1 cellular context compared by ENCODE assay signal in the genomic region with DNA sequence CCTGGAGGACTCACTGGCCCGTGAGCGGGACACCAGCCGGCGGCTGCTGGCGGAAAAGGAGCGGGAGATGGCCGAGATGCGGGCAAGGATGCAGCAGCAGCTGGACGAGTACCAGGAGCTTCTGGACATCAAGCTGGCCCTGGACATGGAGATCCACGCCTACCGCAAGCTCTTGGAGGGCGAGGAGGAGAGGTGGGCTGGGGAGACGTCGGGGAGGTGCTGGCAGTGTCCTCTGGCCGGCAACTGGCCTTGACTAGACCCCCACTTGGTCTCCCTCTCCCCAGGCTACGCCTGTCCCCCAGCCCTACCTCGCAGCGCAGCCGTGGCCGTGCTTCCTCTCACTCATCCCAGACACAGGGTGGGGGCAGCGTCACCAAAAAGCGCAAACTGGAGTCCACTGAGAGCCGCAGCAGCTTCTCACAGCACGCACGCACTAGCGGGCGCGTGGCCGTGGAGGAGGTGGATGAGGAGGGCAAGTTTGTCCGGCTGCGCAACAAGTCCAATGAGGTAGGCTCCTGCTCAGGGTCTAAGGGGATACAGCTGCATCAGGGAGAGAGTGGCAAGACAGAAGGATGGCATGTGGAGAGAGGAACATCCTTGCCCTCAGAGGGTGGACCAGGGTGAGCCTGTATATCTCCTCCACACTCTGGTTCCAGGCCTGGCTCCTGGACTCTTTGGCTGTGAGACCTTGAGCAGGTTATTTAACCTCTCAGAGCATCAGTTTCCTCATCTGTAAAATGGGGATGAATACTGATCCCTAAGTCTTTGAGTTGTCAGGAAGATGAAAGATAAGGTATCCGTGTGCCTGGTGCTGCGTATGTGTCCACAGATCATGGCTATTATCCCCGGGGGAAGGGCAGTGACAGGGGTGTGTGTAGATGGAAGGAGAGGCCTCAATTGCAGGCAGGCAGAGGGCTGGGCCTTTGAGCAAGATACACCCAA.
TF ChIP-seq lines count a peak whose summit lies in the region.

No MANE protein-coding gene starts in this region.

TF ChIP-seq in IMR-90, 13 proteins besides CTCF, POLR2A, EP300 and RAD21:
- TF ChIP-seq FOS (IDR thresholded peaks at IDR 0.05; ENCODE audit: low read depth, low read length) (no peak), MAFK (IDR thresholded peaks at IDR 0.05; ENCODE audit: low read depth, low read length) (no peak), MXI1 (IDR thresholded peaks at IDR 0.05; ENCODE audit: borderline replicate concordance, low read depth, low read length) (no peak), CHD1 (IDR thresholded peaks at IDR 0.05; ENCODE audit: low read depth, low read length) (no peak), RCOR1 (IDR thresholded peaks at IDR 0.05; ENCODE audit: insufficient replicate concordance, low read length) (no peak), BHLHE40 (IDR thresholded peaks at IDR 0.05; ENCODE audit: low read depth, low read length) (no peak)
- TF ChIP-seq, protein P1, sequence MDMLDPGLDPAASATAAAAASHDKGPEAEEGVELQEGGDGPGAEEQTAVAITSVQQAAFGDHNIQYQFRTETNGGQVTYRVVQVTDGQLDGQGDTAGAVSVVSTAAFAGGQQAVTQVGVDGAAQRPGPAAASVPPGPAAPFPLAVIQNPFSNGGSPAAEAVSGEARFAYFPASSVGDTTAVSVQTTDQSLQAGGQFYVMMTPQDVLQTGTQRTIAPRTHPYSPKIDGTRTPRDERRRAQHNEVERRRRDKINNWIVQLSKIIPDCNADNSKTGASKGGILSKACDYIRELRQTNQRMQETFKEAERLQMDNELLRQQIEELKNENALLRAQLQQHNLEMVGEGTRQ (IDR thresholded peaks at IDR 0.05; ENCODE audit: low read depth, low read length): no peak
- TF ChIP-seq, protein P2, sequence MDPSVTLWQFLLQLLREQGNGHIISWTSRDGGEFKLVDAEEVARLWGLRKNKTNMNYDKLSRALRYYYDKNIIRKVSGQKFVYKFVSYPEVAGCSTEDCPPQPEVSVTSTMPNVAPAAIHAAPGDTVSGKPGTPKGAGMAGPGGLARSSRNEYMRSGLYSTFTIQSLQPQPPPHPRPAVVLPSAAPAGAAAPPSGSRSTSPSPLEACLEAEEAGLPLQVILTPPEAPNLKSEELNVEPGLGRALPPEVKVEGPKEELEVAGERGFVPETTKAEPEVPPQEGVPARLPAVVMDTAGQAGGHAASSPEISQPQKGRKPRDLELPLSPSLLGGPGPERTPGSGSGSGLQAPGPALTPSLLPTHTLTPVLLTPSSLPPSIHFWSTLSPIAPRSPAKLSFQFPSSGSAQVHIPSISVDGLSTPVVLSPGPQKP (IDR thresholded peaks at IDR 0.05; ENCODE audit: borderline replicate concordance, low read depth, low read length): no peak
